In the genomic region with DNA sequence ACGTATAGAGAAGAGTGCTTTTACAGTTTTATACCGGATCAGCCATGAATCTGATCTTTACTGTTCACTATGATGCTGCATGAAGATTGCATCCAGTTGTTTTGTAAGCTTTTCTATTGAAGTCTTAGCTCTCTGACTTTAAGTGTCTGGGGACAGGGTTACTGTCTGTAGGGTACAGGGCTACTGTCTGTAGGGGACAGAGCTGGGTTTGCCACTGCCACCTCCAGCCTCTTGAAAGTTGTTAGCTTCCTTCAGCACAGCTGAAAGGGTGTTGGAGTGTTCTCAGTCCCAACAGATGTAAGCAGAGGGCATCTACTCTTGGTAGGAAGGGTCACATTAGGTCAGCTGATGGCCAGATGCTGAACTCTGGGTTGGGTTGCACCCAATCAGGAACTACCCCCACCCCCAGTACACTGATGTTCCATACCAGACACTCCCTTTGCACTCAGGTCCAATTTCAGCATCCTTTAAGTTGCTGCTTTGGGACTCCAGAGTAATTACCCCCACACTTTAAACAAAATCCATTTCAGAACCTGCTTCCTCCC, we compare ENCODE assay signal across 2 cellular contexts.
TF ChIP-seq lines count a peak whose summit lies in the region.

No MANE protein-coding gene starts in this region.

TF ChIP-seq in SK-N-SH, 30 proteins besides CTCF, POLR2A, EP300 and RAD21 (continued from another document):
- TF ChIP-seq ELF1 (IDR thresholded peaks at IDR 0.05) (no peak), JUND (IDR thresholded peaks at IDR 0.05) (no peak)

TF ChIP-seq in SK-N-SH treated with all-trans-retinoic acid at 6 μM for 48 hours, 23 proteins besides CTCF, POLR2A, EP300 and RAD21 (continued from another document):
- TF ChIP-seq, protein P1, sequence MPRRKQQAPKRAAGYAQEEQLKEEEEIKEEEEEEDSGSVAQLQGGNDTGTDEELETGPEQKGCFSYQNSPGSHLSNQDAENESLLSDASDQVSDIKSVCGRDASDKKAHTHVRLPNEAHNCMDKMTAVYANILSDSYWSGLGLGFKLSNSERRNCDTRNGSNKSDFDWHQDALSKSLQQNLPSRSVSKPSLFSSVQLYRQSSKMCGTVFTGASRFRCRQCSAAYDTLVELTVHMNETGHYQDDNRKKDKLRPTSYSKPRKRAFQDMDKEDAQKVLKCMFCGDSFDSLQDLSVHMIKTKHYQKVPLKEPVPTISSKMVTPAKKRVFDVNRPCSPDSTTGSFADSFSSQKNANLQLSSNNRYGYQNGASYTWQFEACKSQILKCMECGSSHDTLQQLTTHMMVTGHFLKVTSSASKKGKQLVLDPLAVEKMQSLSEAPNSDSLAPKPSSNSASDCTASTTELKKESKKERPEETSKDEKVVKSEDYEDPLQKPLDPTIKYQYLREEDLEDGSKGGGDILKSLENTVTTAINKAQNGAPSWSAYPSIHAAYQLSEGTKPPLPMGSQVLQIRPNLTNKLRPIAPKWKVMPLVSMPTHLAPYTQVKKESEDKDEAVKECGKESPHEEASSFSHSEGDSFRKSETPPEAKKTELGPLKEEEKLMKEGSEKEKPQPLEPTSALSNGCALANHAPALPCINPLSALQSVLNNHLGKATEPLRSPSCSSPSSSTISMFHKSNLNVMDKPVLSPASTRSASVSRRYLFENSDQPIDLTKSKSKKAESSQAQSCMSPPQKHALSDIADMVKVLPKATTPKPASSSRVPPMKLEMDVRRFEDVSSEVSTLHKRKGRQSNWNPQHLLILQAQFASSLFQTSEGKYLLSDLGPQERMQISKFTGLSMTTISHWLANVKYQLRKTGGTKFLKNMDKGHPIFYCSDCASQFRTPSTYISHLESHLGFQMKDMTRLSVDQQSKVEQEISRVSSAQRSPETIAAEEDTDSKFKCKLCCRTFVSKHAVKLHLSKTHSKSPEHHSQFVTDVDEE (CRISPR knock-in tag; IDR thresholded peaks at IDR 0.05), result no peak
- TF ChIP-seq CSDC2 (CRISPR knock-in tag; IDR thresholded peaks at IDR 0.05), result no peak
- no peak for TF ChIP-seq RARB (CRISPR knock-in tag; IDR thresholded peaks at IDR 0.05)
